21 cellular contexts compared by ENCODE assay signal in genomic region chr18:32373505-32373904, GRCh38.
DNase-seq lines count a peak whose midpoint lies in the region; ATAC-seq, FAIRE-seq and TF ChIP-seq lines count a peak whose summit lies in the region.
"Had no signal": no experiment of that assay in that cellular context is flagged by ENCODE, and none has a peak within 500 bp of the region (broad histone marks: within the 10 kb centered on the region; RNA-seq: fewer than 3 reads in every experiment).

No MANE protein-coding gene starts in this region.

- H3K9ac ChIP-seq in PC-3 (ENCODE audit: low read length) (peak overlapping the region; percentile 47; the same call in 1 of the 2 replicates), duodenal mucosa (ENCODE audit: low read depth in 1 of 2, low read length in 2 of 2) (no peak overlapping the region)
- H3K9ac ChIP-seq: BLaER1 treated with 17β-estradiol and CSF1 and Interleukin-3, amounts not matched to agents 10 nM and 100 nM had no signal

- CTCF ChIA-PET in A549 (lab: Yijun Ruan, JAX) = interaction anchor here (1.3 kb wide), 1 partner anchor 97 kb away, joined by 4 read pairs; the partner anchor contains the start of gene GAREM1
- CTCF ChIA-PET in PC-3 (lab: Charles Lee) = no interaction called here
- CTCF ChIA-PET in activated CD8-positive, alpha-beta T cell treated with anti-CD3 and anti-CD28 coated beads for 36 hours (lab: Charles Lee) = no interaction called here

- H3K9me2 ChIP-seq in PC-3 (replicated peaks; ENCODE audit: low read length) = no peaks in the 10 kb centered on the region

- H3K36me3 ChIP-seq in PC-3 (ENCODE audit: low read depth, low read length) (no peaks in the 10 kb centered on the region), duodenal mucosa (ENCODE audit: control insufficient read depth in 1 of 2, insufficient read depth in 2 of 2, low read length in 2 of 2) (no peaks in the 10 kb centered on the region), pancreas (no peaks in the 10 kb centered on the region)
- H3K36me3 ChIP-seq: BLaER1 treated with 17β-estradiol and CSF1 and Interleukin-3, amounts not matched to agents 10 nM and 100 nM; heart right ventricle had no signal

- no peak for TF ChIP-seq CTCF in A549 (IDR thresholded peaks at IDR 0.05)
- no peak for TF ChIP-seq CTCF in PC-3 (conservative IDR thresholded peaks at IDR 0.05; ENCODE audit: low read depth, low read length)
- TF ChIP-seq CTCF in pancreas (IDR thresholded peaks at IDR 0.05) = no peak
- TF ChIP-seq CTCF in activated CD8-positive, alpha-beta T cell treated with anti-CD3 and anti-CD28 coated beads for 36 hours (IDR thresholded peaks at IDR 0.05) = no peak
- no peak for TF ChIP-seq CTCF in osteocyte (IDR thresholded peaks at IDR 0.05)

- intact Hi-C loops in PC-3 (cut with micrococcal nuclease) = loop anchor here (2.0 to 5.0 kb wide), 4 partner anchors 39 to 97 kb away; partner anchors contain the start of gene GAREM1
- intact Hi-C loops in pancreas (cut with DNase I) = loop anchor here in 1 of 3 donors (10.0 kb wide), 1 partner anchor 91 kb away; no protein-coding TSS in a partner anchor
- intact Hi-C loops in activated CD8-positive, alpha-beta T cell treated with anti-CD3 and anti-CD28 coated beads for 36 hours (cut with micrococcal nuclease) = no loop called here

- 94% methylated on average over 4 of the region's 4 CpGs for WGBS in A549 (ENCODE audit: missing lambda C conversion rate)
- WGBS in pancreas, 2 donors = 67 to 89% methylated on average over 4 of the region's 4 CpGs

- no peak overlapping the region for H3K4me3 Mint-ChIP-seq in activated CD8-positive, alpha-beta T cell treated with anti-CD3 and anti-CD28 coated beads for 36 hours
- H3K4me3 Mint-ChIP-seq in osteocyte (ENCODE audit: unreplicated experiment) = no peak overlapping the region
- H3K4me3 Mint-ChIP-seq: central memory CD8-positive, alpha-beta T cell; WTC11 had no signal

- no peak for FAIRE-seq in A549 (lab: Jason Lieb, UNC)
- no peak for FAIRE-seq in pancreas (lab: Jason Lieb, UNC)
- FAIRE-seq in urothelium cell line (lab: Jason Lieb, UNC) = no peak

- no peaks in the 10 kb centered on the region for H3K36me3 Mint-ChIP-seq in activated CD8-positive, alpha-beta T cell treated with anti-CD3 and anti-CD28 coated beads for 36 hours (ENCODE audit: low read depth)
- H3K36me3 Mint-ChIP-seq in osteocyte (ENCODE audit: unreplicated experiment) = no peaks in the 10 kb centered on the region
- H3K36me3 Mint-ChIP-seq: activated naive CD4-positive, alpha-beta T cell treated with anti-CD3 and anti-CD28 coated beads, Interleukin-2, amount 50 U/mL, for 72 hours; WTC11 had no signal

- TF ChIP-seq RAD21 in A549 (conservative IDR thresholded peaks at IDR 0.05 in 1 of 2, IDR thresholded peaks at IDR 0.05 in 1 of 2) = no peak

- DNase-seq in A549 (ENCODE audit: low read depth in 1 of 2, low spot score in 1 of 2) (no peak), PC-3 (no peak), pancreas (no peak), osteocyte (ENCODE audit: extremely low spot score, unreplicated experiment) (no peak), SIG-M5 (lab: John Stamatoyannopoulos, UW) (no peak), urothelium cell line (ENCODE audit: low spot score) (no peak)
- DNase-seq in activated CD8-positive, alpha-beta T cell treated with anti-CD3 and anti-CD28 coated beads for 36 hours = no peak
- DNase-seq: activated CD4-positive, alpha-beta T cell treated with anti-CD3 and anti-CD28 coated beads, Interleukin-2, amount 50 U/mL, for 4 hours; activated CD8-positive, alpha-beta memory T cell treated with anti-CD3 and anti-CD28 coated beads, Interleukin-2, amount 50 U/mL, for 4 hours; aorta; EL; H7; left ventricle myocardium superior; stimulated activated CD4-positive, alpha-beta T cell treated with anti-CD3 and anti-CD28 coated beads, Interleukin-1b, Interleukin-23, amount 100 ng/mL, for 48 hours had no signal

- no peak overlapping the region for H2AFZ ChIP-seq in PC-3 (ENCODE audit: low read length)

- H4K20me1 ChIP-seq in PC-3 (ENCODE audit: low read length) = no peaks in the 10 kb centered on the region
- H4K20me1 ChIP-seq: BLaER1 treated with 17β-estradiol and CSF1 and Interleukin-3, amounts not matched to agents 10 nM and 100 nM had no signal

- H3K4me1 Mint-ChIP-seq in activated CD8-positive, alpha-beta T cell treated with anti-CD3 and anti-CD28 coated beads for 36 hours (ENCODE audit: low read depth) = no peaks in the 10 kb centered on the region
- H3K4me1 Mint-ChIP-seq in osteocyte (ENCODE audit: unreplicated experiment) = peaks cover 6% of the 10 kb centered on the region
- H3K4me1 Mint-ChIP-seq: central memory CD8-positive, alpha-beta T cell had no signal

- H3K27ac Mint-ChIP-seq in activated CD8-positive, alpha-beta T cell treated with anti-CD3 and anti-CD28 coated beads for 36 hours = no peak overlapping the region
- H3K27ac Mint-ChIP-seq in osteocyte (ENCODE audit: unreplicated experiment) = no peak overlapping the region
- H3K27ac Mint-ChIP-seq: activated naive CD4-positive, alpha-beta T cell treated with anti-CD3 and anti-CD28 coated beads, Interleukin-2, amount 50 U/mL, for 72 hours; WTC11 had no signal

- H3K4me2 ChIP-seq in A549 = peak overlapping the region; percentile 62; the same call in 2 of the 3 replicates
- peak overlapping the region; percentile 64 for H3K4me2 ChIP-seq in PC-3 (ENCODE audit: low read length)
- H3K4me2 ChIP-seq: BLaER1 treated with 17β-estradiol and CSF1 and Interleukin-3, amounts not matched to agents 10 nM and 100 nM had no signal

- TF ChIP-seq POLR2A in A549 (IDR thresholded peaks at IDR 0.05; ENCODE audit: low read length) = no peak

- H3K4me3 ChIP-seq in A549 (no peak overlapping the region), PC-3 (ENCODE audit: low read length) (no peak overlapping the region), duodenal mucosa (ENCODE audit: low read depth in 1 of 2, low read length in 2 of 2) (no peak overlapping the region), pancreas (no peak overlapping the region)
- H3K4me3 ChIP-seq: BLaER1 treated with 17β-estradiol and CSF1 and Interleukin-3, amounts not matched to agents 10 nM and 100 nM; heart right ventricle had no signal

- POLR2A ChIA-PET in A549 (lab: Yijun Ruan, JAX) (no interaction called here), PC-3 (lab: Charles Lee; ENCODE audit: unreplicated experiment) (no interaction called here)
- POLR2A ChIA-PET in activated CD8-positive, alpha-beta T cell treated with anti-CD3 and anti-CD28 coated beads for 36 hours (lab: Charles Lee) = no interaction called here

- H3K9me3 Mint-ChIP-seq in activated CD8-positive, alpha-beta T cell treated with anti-CD3 and anti-CD28 coated beads for 36 hours = no peaks in the 10 kb centered on the region
- H3K9me3 Mint-ChIP-seq in osteocyte (ENCODE audit: unreplicated experiment) = no peaks in the 10 kb centered on the region
- H3K9me3 Mint-ChIP-seq: activated naive CD4-positive, alpha-beta T cell treated with anti-CD3 and anti-CD28 coated beads, Interleukin-2, amount 50 U/mL, for 72 hours; central memory CD8-positive, alpha-beta T cell; WTC11 had no signal

- no peaks in the 10 kb centered on the region for H3F3A ChIP-seq in PC-3 (ENCODE audit: low read length, unreplicated experiment)

- ATAC-seq in A549 (no peak), PC-3 (no peak), pancreas (no peak)
- no peak for ATAC-seq in activated CD8-positive, alpha-beta T cell treated with anti-CD3 and anti-CD28 coated beads for 36 hours
- ATAC-seq: activated naive CD4-positive, alpha-beta T cell treated with anti-CD3 and anti-CD28 coated beads, Interleukin-2, amount 50 U/mL, for 72 hours; Right ventricle myocardium inferior had no signal

- BruUV-seq in PC-3 (replicated peaks; lab: Mats Ljungman, UMichigan) = no TSS peak

- H3K79me2 ChIP-seq in PC-3 (ENCODE audit: low read length) = no peaks in the 10 kb centered on the region

- peak overlapping the region; percentile 57 to 60; a peak in 4 of 6 replicates for H3K27ac ChIP-seq in A549
- peak overlapping the region; percentile 87 for H3K27ac ChIP-seq in PC-3 (ENCODE audit: low read length)
- peak overlapping the region; percentile 1 for H3K27ac ChIP-seq in duodenal mucosa (ENCODE audit: low read depth, low read length)
- peak overlapping the region; percentile 84 to 92 (median 88) for H3K27ac ChIP-seq in pancreas
- H3K27ac ChIP-seq: BLaER1 treated with 17β-estradiol and CSF1 and Interleukin-3, amounts not matched to agents 10 nM and 100 nM had no signal

- peaks cover 4% of the 10 kb centered on the region for H3K27me3 Mint-ChIP-seq in activated CD8-positive, alpha-beta T cell treated with anti-CD3 and anti-CD28 coated beads for 36 hours
- H3K27me3 Mint-ChIP-seq in osteocyte (ENCODE audit: unreplicated experiment) = no peaks in the 10 kb centered on the region

- H3K4me1 ChIP-seq in A549 = peaks cover 41% of the 10 kb centered on the region
- peaks cover 31% of the 10 kb centered on the region for H3K4me1 ChIP-seq in PC-3 (ENCODE audit: insufficient read depth, low read length)
- peaks cover 22 to 48% of the 10 kb centered on the region in 2 donors for H3K4me1 ChIP-seq in duodenal mucosa (ENCODE audit: control insufficient read depth in 1 of 2, insufficient read depth in 2 of 2, low read length in 2 of 2)
- peaks cover 33 to 56% (median 52%) of the 10 kb centered on the region in 3 donors for H3K4me1 ChIP-seq in pancreas
- H3K4me1 ChIP-seq: BLaER1 treated with 17β-estradiol and CSF1 and Interleukin-3, amounts not matched to agents 10 nM and 100 nM had no signal

- no peaks in the 10 kb centered on the region for H3K27me3 ChIP-seq in PC-3 (ENCODE audit: low read length)
- no peaks in the 10 kb centered on the region for H3K27me3 ChIP-seq in duodenal mucosa (ENCODE audit: control insufficient read depth in 1 of 2, insufficient read depth in 2 of 2, low read length in 2 of 2)
- H3K27me3 ChIP-seq in pancreas = no peaks in the 10 kb centered on the region
- H3K27me3 ChIP-seq: BLaER1 treated with 17β-estradiol and CSF1 and Interleukin-3, amounts not matched to agents 10 nM and 100 nM; heart right ventricle had no signal

- H3K9me3 ChIP-seq in A549 (no peaks in the 10 kb centered on the region), PC-3 (ENCODE audit: low read length) (no peaks in the 10 kb centered on the region), duodenal mucosa (ENCODE audit: control insufficient read depth in 1 of 2, low read length in 2 of 2) (no peaks in the 10 kb centered on the region), pancreas (no peaks in the 10 kb centered on the region)
- H3K9me3 ChIP-seq: BLaER1 treated with 17β-estradiol and CSF1 and Interleukin-3, amounts not matched to agents 10 nM and 100 nM; heart right ventricle had no signal

- TF ChIP-seq EP300 in A549 (IDR thresholded peaks at IDR 0.05) = no peak

TF ChIP-seq in A549, 52 proteins besides CTCF, POLR2A, EP300 and RAD21:
- TF ChIP-seq, protein P1, sequence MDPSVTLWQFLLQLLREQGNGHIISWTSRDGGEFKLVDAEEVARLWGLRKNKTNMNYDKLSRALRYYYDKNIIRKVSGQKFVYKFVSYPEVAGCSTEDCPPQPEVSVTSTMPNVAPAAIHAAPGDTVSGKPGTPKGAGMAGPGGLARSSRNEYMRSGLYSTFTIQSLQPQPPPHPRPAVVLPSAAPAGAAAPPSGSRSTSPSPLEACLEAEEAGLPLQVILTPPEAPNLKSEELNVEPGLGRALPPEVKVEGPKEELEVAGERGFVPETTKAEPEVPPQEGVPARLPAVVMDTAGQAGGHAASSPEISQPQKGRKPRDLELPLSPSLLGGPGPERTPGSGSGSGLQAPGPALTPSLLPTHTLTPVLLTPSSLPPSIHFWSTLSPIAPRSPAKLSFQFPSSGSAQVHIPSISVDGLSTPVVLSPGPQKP (IDR thresholded peaks at IDR 0.05; ENCODE audit: low read depth, low read length) = no peak

Comparison
In these comparisons a context has a peak if more than half of its experiments do, and no peak if none do; other contexts are left out.
1. H3K27ac ChIP-seq: peak in every context shown above with its lines; median percentile 88 in pancreas; 87 in PC-3; 58 in A549; 1 in duodenal mucosa.